Comparison of ENCODE assay signal across 1 cellular context in genomic region chr22:19970479-19971275, GRCh38.
TF ChIP-seq lines count a peak whose summit lies in the region.

No MANE protein-coding gene starts in this region.

TF ChIP-seq in HepG2, 621 proteins besides CTCF, POLR2A, EP300 and RAD21 (continued from another document and continues in another):
- no peak for TF ChIP-seq ZNF790 (CRISPR knock-in tag; IDR thresholded peaks at IDR 0.05; ENCODE audit: borderline replicate concordance)
- no peak for TF ChIP-seq ZNF75D (CRISPR knock-in tag; IDR thresholded peaks at IDR 0.05; ENCODE audit: borderline replicate concordance)
- TF ChIP-seq SNAPC2 (CRISPR knock-in tag; IDR thresholded peaks at IDR 0.05) = peak; percentile 82
- no peak for TF ChIP-seq NKX3-1 (CRISPR knock-in tag; IDR thresholded peaks at IDR 0.05)
- no peak for TF ChIP-seq MAFF (IDR thresholded peaks at IDR 0.05; ENCODE audit: low read depth, low read length)
- TF ChIP-seq ZNF749 (CRISPR knock-in tag; IDR thresholded peaks at IDR 0.05; ENCODE audit: borderline replicate concordance) = peak; percentile 61; the same call in 1 of the 2 replicates
- TF ChIP-seq KLF11 (CRISPR knock-in tag; IDR thresholded peaks at IDR 0.05) = peak; percentile 78; the same call in 1 of the 2 replicates
- peak; percentile 44; the same call in 1 of the 2 replicates for TF ChIP-seq RELA (CRISPR knock-in tag; IDR thresholded peaks at IDR 0.05)
- TF ChIP-seq SOX5 (CRISPR knock-in tag; IDR thresholded peaks at IDR 0.05; ENCODE audit: borderline replicate concordance) = peak; percentile 70
- TF ChIP-seq CBFB (CRISPR knock-in tag; IDR thresholded peaks at IDR 0.05) = no peak; the same call in 1 of the 2 replicates
- TF ChIP-seq KLF12 (CRISPR knock-in tag; IDR thresholded peaks at IDR 0.05; ENCODE audit: borderline replicate concordance) = peak; percentile 25; the same call in 1 of the 2 replicates
- peak; percentile 63; the same call in 1 of the 2 replicates for TF ChIP-seq BRF2 (CRISPR knock-in tag; IDR thresholded peaks at IDR 0.05)
- peak; percentile 80 for TF ChIP-seq HNRNPL (IDR thresholded peaks at IDR 0.05; ENCODE audit: low read depth, low read length)
- TF ChIP-seq TOE1 (CRISPR knock-in tag; IDR thresholded peaks at IDR 0.05) = peak; percentile 88; the same call in 1 of the 2 replicates
- TF ChIP-seq PCBP1 (IDR thresholded peaks at IDR 0.05; ENCODE audit: borderline replicate concordance, low read depth, low read length) = peak; percentile 99
- peak; percentile 81 for TF ChIP-seq SAP130 (CRISPR knock-in tag; IDR thresholded peaks at IDR 0.05; ENCODE audit: low read depth)
- TF ChIP-seq, protein P1, sequence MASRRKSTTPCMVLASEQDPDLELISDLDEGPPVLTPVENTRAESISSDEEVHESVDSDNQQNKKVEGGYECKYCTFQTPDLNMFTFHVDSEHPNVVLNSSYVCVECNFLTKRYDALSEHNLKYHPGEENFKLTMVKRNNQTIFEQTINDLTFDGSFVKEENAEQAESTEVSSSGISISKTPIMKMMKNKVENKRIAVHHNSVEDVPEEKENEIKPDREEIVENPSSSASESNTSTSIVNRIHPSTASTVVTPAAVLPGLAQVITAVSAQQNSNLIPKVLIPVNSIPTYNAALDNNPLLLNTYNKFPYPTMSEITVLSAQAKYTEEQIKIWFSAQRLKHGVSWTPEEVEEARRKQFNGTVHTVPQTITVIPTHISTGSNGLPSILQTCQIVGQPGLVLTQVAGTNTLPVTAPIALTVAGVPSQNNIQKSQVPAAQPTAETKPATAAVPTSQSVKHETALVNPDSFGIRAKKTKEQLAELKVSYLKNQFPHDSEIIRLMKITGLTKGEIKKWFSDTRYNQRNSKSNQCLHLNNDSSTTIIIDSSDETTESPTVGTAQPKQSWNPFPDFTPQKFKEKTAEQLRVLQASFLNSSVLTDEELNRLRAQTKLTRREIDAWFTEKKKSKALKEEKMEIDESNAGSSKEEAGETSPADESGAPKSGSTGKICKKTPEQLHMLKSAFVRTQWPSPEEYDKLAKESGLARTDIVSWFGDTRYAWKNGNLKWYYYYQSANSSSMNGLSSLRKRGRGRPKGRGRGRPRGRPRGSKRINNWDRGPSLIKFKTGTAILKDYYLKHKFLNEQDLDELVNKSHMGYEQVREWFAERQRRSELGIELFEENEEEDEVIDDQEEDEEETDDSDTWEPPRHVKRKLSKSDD (CRISPR knock-in tag; IDR thresholded peaks at IDR 0.05; ENCODE audit: low read depth) = peak; percentile 41; the same call in 1 of the 2 replicates
- TF ChIP-seq TAF1 (CRISPR knock-in tag; IDR thresholded peaks at IDR 0.05) = peak; percentile 44
- TF ChIP-seq, protein P2, sequence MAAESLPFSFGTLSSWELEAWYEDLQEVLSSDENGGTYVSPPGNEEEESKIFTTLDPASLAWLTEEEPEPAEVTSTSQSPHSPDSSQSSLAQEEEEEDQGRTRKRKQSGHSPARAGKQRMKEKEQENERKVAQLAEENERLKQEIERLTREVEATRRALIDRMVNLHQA (CRISPR knock-in tag; IDR thresholded peaks at IDR 0.05) = no peak
- no peak for TF ChIP-seq ZNF550 (CRISPR knock-in tag; IDR thresholded peaks at IDR 0.05; ENCODE audit: borderline replicate concordance)
- peak; percentile 42; the same call in 1 of the 2 replicates for TF ChIP-seq HMG20A (CRISPR knock-in tag; IDR thresholded peaks at IDR 0.05; ENCODE audit: borderline replicate concordance)
- peak; percentile 70 for TF ChIP-seq TFDP1 (CRISPR knock-in tag; IDR thresholded peaks at IDR 0.05; ENCODE audit: borderline replicate concordance)
- TF ChIP-seq ZNF350 (CRISPR knock-in tag; IDR thresholded peaks at IDR 0.05; ENCODE audit: borderline replicate concordance, low read depth) = peak; percentile 82
- TF ChIP-seq, protein P3, sequence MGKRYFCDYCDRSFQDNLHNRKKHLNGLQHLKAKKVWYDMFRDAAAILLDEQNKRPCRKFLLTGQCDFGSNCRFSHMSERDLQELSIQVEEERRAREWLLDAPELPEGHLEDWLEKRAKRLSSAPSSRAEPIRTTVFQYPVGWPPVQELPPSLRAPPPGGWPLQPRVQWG (CRISPR knock-in tag; IDR thresholded peaks at IDR 0.05; ENCODE audit: borderline replicate concordance, low read depth) = no peak
- no peak for TF ChIP-seq AGO1 (IDR thresholded peaks at IDR 0.05; ENCODE audit: low read depth, low read length, poor library complexity, severe bottlenecking)
- peak; percentile 48; the same call in 1 of the 2 replicates for TF ChIP-seq ZNF652 (CRISPR knock-in tag; IDR thresholded peaks at IDR 0.05; ENCODE audit: borderline replicate concordance, low read depth)
- TF ChIP-seq, protein P4, sequence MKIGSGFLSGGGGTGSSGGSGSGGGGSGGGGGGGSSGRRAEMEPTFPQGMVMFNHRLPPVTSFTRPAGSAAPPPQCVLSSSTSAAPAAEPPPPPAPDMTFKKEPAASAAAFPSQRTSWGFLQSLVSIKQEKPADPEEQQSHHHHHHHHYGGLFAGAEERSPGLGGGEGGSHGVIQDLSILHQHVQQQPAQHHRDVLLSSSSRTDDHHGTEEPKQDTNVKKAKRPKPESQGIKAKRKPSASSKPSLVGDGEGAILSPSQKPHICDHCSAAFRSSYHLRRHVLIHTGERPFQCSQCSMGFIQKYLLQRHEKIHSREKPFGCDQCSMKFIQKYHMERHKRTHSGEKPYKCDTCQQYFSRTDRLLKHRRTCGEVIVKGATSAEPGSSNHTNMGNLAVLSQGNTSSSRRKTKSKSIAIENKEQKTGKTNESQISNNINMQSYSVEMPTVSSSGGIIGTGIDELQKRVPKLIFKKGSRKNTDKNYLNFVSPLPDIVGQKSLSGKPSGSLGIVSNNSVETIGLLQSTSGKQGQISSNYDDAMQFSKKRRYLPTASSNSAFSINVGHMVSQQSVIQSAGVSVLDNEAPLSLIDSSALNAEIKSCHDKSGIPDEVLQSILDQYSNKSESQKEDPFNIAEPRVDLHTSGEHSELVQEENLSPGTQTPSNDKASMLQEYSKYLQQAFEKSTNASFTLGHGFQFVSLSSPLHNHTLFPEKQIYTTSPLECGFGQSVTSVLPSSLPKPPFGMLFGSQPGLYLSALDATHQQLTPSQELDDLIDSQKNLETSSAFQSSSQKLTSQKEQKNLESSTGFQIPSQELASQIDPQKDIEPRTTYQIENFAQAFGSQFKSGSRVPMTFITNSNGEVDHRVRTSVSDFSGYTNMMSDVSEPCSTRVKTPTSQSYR (CRISPR knock-in tag; IDR thresholded peaks at IDR 0.05; ENCODE audit: borderline replicate concordance) = peak; percentile 71; the same call in 1 of the 2 replicates
- TF ChIP-seq CEBPB (IDR thresholded peaks at IDR 0.05; ENCODE audit: borderline replicate concordance, low read depth, low read length) = no peak
- no peak for TF ChIP-seq DNMT3B (CRISPR knock-in tag; conservative IDR thresholded peaks at IDR 0.05)
- TF ChIP-seq TBP (CRISPR knock-in tag; IDR thresholded peaks at IDR 0.05) = no peak
- TF ChIP-seq ZIK1 (CRISPR knock-in tag; IDR thresholded peaks at IDR 0.05; ENCODE audit: borderline replicate concordance, low read depth) = peak; percentile 77; the same call in 1 of the 2 replicates
- TF ChIP-seq ZNF598 (CRISPR knock-in tag; IDR thresholded peaks at IDR 0.05; ENCODE audit: borderline replicate concordance) = peak; percentile 22; the same call in 1 of the 2 replicates
- peak; percentile 12; the same call in 1 of the 2 replicates for TF ChIP-seq KDM4B (CRISPR knock-in tag; IDR thresholded peaks at IDR 0.05)
- TF ChIP-seq POGK (CRISPR knock-in tag; conservative IDR thresholded peaks at IDR 0.05) = 0 out of 2 replicates have a peak, but pooled peaks have one; percentile 23
- 0 out of 2 replicates have a peak, but pooled peaks have one; percentile 45 for TF ChIP-seq ZBTB34 (CRISPR knock-in tag; IDR thresholded peaks at IDR 0.05)
- TF ChIP-seq ZBTB4 (CRISPR knock-in tag; IDR thresholded peaks at IDR 0.05; ENCODE audit: borderline replicate concordance) = peak; percentile 93; the same call in 1 of the 2 replicates
- no peak for TF ChIP-seq IKZF1 (IDR thresholded peaks at IDR 0.05)
- TF ChIP-seq ZNF326 (CRISPR knock-in tag; IDR thresholded peaks at IDR 0.05; ENCODE audit: borderline replicate concordance) = no peak
- peak; percentile 62; the same call in 1 of the 2 replicates for TF ChIP-seq KLF9 (CRISPR knock-in tag; IDR thresholded peaks at IDR 0.05; ENCODE audit: low read depth)
- TF ChIP-seq ZNF430 (CRISPR knock-in tag; IDR thresholded peaks at IDR 0.05) = peak; percentile 46; the same call in 1 of the 2 replicates
- peak; percentile 53 for TF ChIP-seq FOXA3 (CRISPR knock-in tag; IDR thresholded peaks at IDR 0.05)
- TF ChIP-seq IKZF4 (CRISPR knock-in tag; IDR thresholded peaks at IDR 0.05; ENCODE audit: borderline replicate concordance, low read depth, not compliant biosample characterization) = no peak
- peak; percentile 89 for TF ChIP-seq ERF (CRISPR knock-in tag; IDR thresholded peaks at IDR 0.05)
- no peak for TF ChIP-seq ZNF33A (CRISPR knock-in tag; IDR thresholded peaks at IDR 0.05; ENCODE audit: borderline replicate concordance)
- peak; percentile 57 for TF ChIP-seq FOXO1 (CRISPR knock-in tag; IDR thresholded peaks at IDR 0.05)
- TF ChIP-seq HNRNPUL1 (IDR thresholded peaks at IDR 0.05; ENCODE audit: low read depth, low read length) = no peak
- no peak for TF ChIP-seq TAF15 (IDR thresholded peaks at IDR 0.05; ENCODE audit: low read depth, low read length, poor library complexity, severe bottlenecking)
- TF ChIP-seq, protein P5, sequence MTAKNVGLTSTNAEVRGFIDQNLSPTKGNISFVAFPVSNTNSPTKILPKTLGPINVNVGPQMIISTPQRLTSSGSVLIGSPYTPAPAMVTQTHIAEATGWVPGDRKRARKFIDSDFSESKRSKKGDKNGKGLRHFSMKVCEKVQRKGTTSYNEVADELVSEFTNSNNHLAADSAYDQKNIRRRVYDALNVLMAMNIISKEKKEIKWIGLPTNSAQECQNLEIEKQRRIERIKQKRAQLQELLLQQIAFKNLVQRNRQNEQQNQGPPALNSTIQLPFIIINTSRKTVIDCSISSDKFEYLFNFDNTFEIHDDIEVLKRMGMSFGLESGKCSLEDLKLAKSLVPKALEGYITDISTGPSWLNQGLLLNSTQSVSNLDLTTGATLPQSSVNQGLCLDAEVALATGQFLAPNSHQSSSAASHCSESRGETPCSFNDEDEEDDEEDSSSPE (CRISPR knock-in tag; IDR thresholded peaks at IDR 0.05) = peak; percentile 59
